15 cellular contexts compared by ENCODE assay signal in the genomic region with DNA sequence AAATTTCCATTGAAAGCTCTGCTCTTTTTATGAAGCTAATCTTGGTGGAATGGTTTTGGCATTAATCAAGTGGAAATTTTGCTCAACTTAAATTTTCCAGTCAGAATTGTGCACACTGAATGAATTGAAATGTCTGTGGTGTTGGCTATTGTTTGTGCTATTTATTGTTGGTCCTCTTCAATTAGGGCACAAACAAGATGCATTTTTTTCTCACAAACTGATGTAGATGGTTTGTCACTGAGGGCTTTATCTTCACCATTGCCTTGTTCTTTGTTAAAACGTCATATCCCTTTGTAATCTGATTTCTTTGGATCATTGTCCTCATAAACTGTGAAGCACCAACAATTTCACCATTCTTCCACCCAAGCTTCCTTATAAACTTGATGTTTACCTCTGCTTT.
DNase-seq lines count a peak whose midpoint lies in the region; ATAC-seq and TF ChIP-seq lines count a peak whose summit lies in the region.
"Had no signal": no experiment of that assay in that cellular context is flagged by ENCODE, and none has a peak within 500 bp of the region (broad histone marks: within the 10 kb centered on the region; RNA-seq: fewer than 3 reads in every experiment).

No MANE protein-coding gene starts in this region.

- H3K9me2 ChIP-seq in Loucy (replicated peaks; ENCODE audit: low read depth, low read length), result no peaks in the 10 kb centered on the region

- no peaks in the 10 kb centered on the region for H3K79me2 ChIP-seq in Loucy (ENCODE audit: insufficient read depth, low read length)

- H3K4me2 ChIP-seq in Loucy (ENCODE audit: low read depth, low read length, poor library complexity, severe bottlenecking), result peak overlapping the region; percentile 65

- no peaks in the 10 kb centered on the region for H3K9me3 ChIP-seq in Loucy (ENCODE audit: insufficient read depth, low read depth, low read length)
- H3K9me3 ChIP-seq: BLaER1 treated with 17β-estradiol and CSF1 and Interleukin-3, amounts not matched to agents 10 nM and 100 nM; HAP-1 had no signal

- no peaks in the 10 kb centered on the region for H3F3A ChIP-seq in Loucy (ENCODE audit: low read depth)

- DNase-seq in foreskin melanocyte, result peak; percentile 2
- DNase-seq in medulla oblongata (ENCODE audit: extremely low spot score), result peak; percentile 67
- DNase-seq in superior temporal gyrus (ENCODE audit: extremely low spot score), result peak; percentile 91
- no peak for DNase-seq in activated CD4-positive, alpha-beta T cell treated with anti-CD3 and anti-CD28 coated beads, Interleukin-2, amount 50 U/mL, for 4 hours
- DNase-seq in WTC11 (ENCODE audit: low spot score), result no peak
- DNase-seq: 8988T; AML-193; CD4-positive, CD25-positive, alpha-beta regulatory T cell; DMS53; GF-D8; HFFc6 had no signal

- no peaks in the 10 kb centered on the region for H3K27me3 ChIP-seq in Loucy (ENCODE audit: insufficient read depth, low read length, poor library complexity, severe bottlenecking)
- H3K27me3 ChIP-seq: BLaER1 treated with 17β-estradiol and CSF1 and Interleukin-3, amounts not matched to agents 10 nM and 100 nM had no signal

- H3K9ac ChIP-seq in Loucy (ENCODE audit: low read depth, low read length, poor library complexity, severe bottlenecking), result no peak overlapping the region
- H3K9ac ChIP-seq: BLaER1 treated with 17β-estradiol and CSF1 and Interleukin-3, amounts not matched to agents 10 nM and 100 nM had no signal

- H3K27me3 Mint-ChIP-seq in WTC11 (ENCODE audit: low read depth), result no peaks in the 10 kb centered on the region
- H3K27me3 Mint-ChIP-seq: CD4-positive, CD25-positive, alpha-beta regulatory T cell had no signal

- TF ChIP-seq CTCF in Loucy (conservative IDR thresholded peaks at IDR 0.05; ENCODE audit: low read length) (no peak), WTC11 (IDR thresholded peaks at IDR 0.05) (no peak)

- H3K4me3 Mint-ChIP-seq in WTC11, result no peak overlapping the region
- H3K4me3 Mint-ChIP-seq: CD4-positive, CD25-positive, alpha-beta regulatory T cell; HFFc6 had no signal

- H2AFZ ChIP-seq in Loucy (ENCODE audit: low read length), result no peak overlapping the region

- CTCF ChIA-PET in WTC11 (lab: Charles Lee), result no interaction called here

- peaks cover 28% of the 10 kb centered on the region for H3K4me1 ChIP-seq in Loucy (ENCODE audit: insufficient read depth, low read length, poor library complexity, severe bottlenecking)
- H3K4me1 ChIP-seq: HAP-1 had no signal

- no peaks in the 10 kb centered on the region for H3K36me3 ChIP-seq in Loucy (ENCODE audit: insufficient read depth, low read length)
- H3K36me3 ChIP-seq: BLaER1 treated with 17β-estradiol and CSF1 and Interleukin-3, amounts not matched to agents 10 nM and 100 nM; HAP-1 had no signal

- POLR2A ChIA-PET in WTC11 (lab: Charles Lee), result no interaction called here

- H3K9me3 Mint-ChIP-seq in WTC11, result 0 out of 2 replicates have a peak, but pooled peaks cover 5% of the 10 kb centered on the region
- H3K9me3 Mint-ChIP-seq: HFFc6 had no signal

- H3K4me3 ChIP-seq in Loucy (ENCODE audit: low read length, poor library complexity, severe bottlenecking), result no peak overlapping the region
- H3K4me3 ChIP-seq: BLaER1 treated with 17β-estradiol and CSF1 and Interleukin-3, amounts not matched to agents 10 nM and 100 nM; HAP-1 had no signal

- H3K27ac Mint-ChIP-seq in WTC11, result no peak overlapping the region
- H3K27ac Mint-ChIP-seq: CD4-positive, CD25-positive, alpha-beta regulatory T cell; HFFc6 had no signal

- H3K4me1 Mint-ChIP-seq in WTC11, result peaks cover 20% of the 10 kb centered on the region
- H3K4me1 Mint-ChIP-seq: CD4-positive, CD25-positive, alpha-beta regulatory T cell had no signal

- no peaks in the 10 kb centered on the region for H4K20me1 ChIP-seq in Loucy (ENCODE audit: insufficient read depth, low read length, poor library complexity, severe bottlenecking)
- H4K20me1 ChIP-seq: BLaER1 treated with 17β-estradiol and CSF1 and Interleukin-3, amounts not matched to agents 10 nM and 100 nM had no signal

- ATAC-seq in HG03342 (IDR thresholded peaks at IDR 0.05; ENCODE audit: unreplicated experiment) (no peak), WTC11 (no peak)

- H3K36me3 Mint-ChIP-seq in WTC11, result no peaks in the 10 kb centered on the region
- H3K36me3 Mint-ChIP-seq: CD4-positive, CD25-positive, alpha-beta regulatory T cell had no signal

TF ChIP-seq in WTC11, 78 proteins besides CTCF, POLR2A, EP300 and RAD21:
- TF ChIP-seq ZNF416 (CRISPR knock-in tag; IDR thresholded peaks at IDR 0.05) (no peak), ZNF317 (CRISPR knock-in tag; IDR thresholded peaks at IDR 0.05; ENCODE audit: borderline replicate concordance, low read depth) (no peak), FOXJ3 (CRISPR knock-in tag; IDR thresholded peaks at IDR 0.05; ENCODE audit: borderline replicate concordance) (no peak), GABPB1 (CRISPR knock-in tag; IDR thresholded peaks at IDR 0.05) (no peak), NFE2L1 (CRISPR knock-in tag; IDR thresholded peaks at IDR 0.05) (no peak)
- TF ChIP-seq, protein P1, sequence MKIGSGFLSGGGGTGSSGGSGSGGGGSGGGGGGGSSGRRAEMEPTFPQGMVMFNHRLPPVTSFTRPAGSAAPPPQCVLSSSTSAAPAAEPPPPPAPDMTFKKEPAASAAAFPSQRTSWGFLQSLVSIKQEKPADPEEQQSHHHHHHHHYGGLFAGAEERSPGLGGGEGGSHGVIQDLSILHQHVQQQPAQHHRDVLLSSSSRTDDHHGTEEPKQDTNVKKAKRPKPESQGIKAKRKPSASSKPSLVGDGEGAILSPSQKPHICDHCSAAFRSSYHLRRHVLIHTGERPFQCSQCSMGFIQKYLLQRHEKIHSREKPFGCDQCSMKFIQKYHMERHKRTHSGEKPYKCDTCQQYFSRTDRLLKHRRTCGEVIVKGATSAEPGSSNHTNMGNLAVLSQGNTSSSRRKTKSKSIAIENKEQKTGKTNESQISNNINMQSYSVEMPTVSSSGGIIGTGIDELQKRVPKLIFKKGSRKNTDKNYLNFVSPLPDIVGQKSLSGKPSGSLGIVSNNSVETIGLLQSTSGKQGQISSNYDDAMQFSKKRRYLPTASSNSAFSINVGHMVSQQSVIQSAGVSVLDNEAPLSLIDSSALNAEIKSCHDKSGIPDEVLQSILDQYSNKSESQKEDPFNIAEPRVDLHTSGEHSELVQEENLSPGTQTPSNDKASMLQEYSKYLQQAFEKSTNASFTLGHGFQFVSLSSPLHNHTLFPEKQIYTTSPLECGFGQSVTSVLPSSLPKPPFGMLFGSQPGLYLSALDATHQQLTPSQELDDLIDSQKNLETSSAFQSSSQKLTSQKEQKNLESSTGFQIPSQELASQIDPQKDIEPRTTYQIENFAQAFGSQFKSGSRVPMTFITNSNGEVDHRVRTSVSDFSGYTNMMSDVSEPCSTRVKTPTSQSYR (CRISPR knock-in tag; IDR thresholded peaks at IDR 0.05), result no peak
- TF ChIP-seq, protein P2, sequence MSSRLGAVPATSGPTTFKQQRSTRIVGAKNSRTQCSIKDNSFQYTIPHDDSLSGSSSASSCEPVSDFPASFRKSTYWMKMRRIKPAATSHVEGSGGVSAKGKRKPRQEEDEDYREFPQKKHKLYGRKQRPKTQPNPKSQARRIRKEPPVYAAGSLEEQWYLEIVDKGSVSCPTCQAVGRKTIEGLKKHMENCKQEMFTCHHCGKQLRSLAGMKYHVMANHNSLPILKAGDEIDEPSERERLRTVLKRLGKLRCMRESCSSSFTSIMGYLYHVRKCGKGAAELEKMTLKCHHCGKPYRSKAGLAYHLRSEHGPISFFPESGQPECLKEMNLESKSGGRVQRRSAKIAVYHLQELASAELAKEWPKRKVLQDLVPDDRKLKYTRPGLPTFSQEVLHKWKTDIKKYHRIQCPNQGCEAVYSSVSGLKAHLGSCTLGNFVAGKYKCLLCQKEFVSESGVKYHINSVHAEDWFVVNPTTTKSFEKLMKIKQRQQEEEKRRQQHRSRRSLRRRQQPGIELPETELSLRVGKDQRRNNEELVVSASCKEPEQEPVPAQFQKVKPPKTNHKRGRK (CRISPR knock-in tag; IDR thresholded peaks at IDR 0.05; ENCODE audit: borderline replicate concordance), result no peak
TF ChIP-seq in WTC11: peak in this region for 0.

Comparison
In these comparisons a context has a peak if more than half of its experiments do, and no peak if none do; other contexts are left out.
1. DNase-seq: peak in foreskin melanocyte (single experiment), medulla oblongata (single experiment) and superior temporal gyrus (single experiment); none in activated CD4-positive, alpha-beta T cell treated with anti-CD3 and anti-CD28 coated beads, Interleukin-2, amount 50 U/mL, for 4 hours (0 of 2) and WTC11 (single experiment).